17 cellular contexts compared by ENCODE assay signal in the genomic region with DNA sequence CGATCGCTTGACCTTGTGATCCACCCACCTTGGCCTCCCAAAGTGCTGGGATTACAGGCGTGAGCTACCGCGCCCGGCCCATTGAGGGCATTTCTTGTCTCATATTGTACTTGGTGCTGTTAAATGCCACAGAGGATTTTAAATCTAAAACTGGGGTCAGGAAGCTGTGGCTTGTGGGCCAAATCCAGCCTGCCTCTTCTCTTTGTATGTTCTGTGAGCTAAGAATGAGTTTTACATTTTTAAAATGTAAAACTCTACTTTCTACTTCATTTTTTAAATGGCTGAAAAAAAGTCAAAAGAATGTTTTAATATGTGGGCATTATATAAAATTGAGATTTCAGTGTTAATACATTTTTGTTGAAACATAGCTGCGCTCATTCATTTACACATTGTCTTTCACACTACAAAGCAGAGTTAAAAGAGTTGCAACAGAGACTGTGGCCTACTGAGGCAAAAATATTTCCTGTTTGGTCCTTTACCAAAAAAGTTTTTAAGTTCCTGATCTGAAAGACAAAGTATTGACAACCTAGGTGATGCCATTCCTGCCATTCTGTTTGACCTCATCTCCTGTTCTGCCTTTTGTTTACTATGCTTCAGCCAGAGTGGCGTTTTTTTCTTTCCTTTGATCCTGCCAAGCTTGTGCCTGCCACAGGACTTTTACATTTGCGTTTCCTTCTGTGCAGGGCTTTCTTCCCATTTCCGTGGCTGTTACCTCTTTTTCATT. TPM values are rescaled to one million over a fixed set of nuclear protein-coding genes. Genes with fewer than 3 reads are reported as not detected.
DNase-seq lines count a peak whose midpoint lies in the region; ATAC-seq and TF ChIP-seq lines count a peak whose summit lies in the region.
"Had no signal": no experiment of that assay in that cellular context is flagged by ENCODE, and none has a peak within 500 bp of the region (broad histone marks: within the 10 kb centered on the region; RNA-seq: fewer than 3 reads in every experiment).

No MANE protein-coding gene starts in this region.

- H3K27ac ChIP-seq in neutrophil (peak overlapping the region; percentile 54), MM.1S (ENCODE audit: low read length) (no peak overlapping the region), thyroid gland (no peak overlapping the region)
- H3K27ac ChIP-seq: parathyroid adenoma, SJCRH30 had no signal

- 88 to 89% methylated on average over 10 of the region's 10 CpGs for WGBS in thyroid gland, 2 donors

- H3K4me1 ChIP-seq in neutrophil (ENCODE audit: control insufficient read depth in 1 of 2, insufficient read depth in 1 of 2, low read depth in 1 of 2, low read length in 1 of 2) (peaks cover 0 to 9% of the 10 kb centered on the region in 2 experiments), MM.1S (ENCODE audit: low read length) (no peaks in the 10 kb centered on the region), thyroid gland (no peaks in the 10 kb centered on the region)
- H3K4me1 ChIP-seq: parathyroid adenoma, SJCRH30 had no signal

- no peak overlapping the region for H3K4me2 ChIP-seq in MM.1S (ENCODE audit: low read depth, low read length)

- TF ChIP-seq CTCF in neutrophil (IDR thresholded peaks at IDR 0.05), result no peak
- TF ChIP-seq CTCF in MM.1S (IDR thresholded peaks at IDR 0.05; ENCODE audit: low read length), result no peak
- TF ChIP-seq CTCF in thyroid gland (IDR thresholded peaks at IDR 0.05), result no peak

- H3K79me2 ChIP-seq in MM.1S (ENCODE audit: low read length), result no peaks in the 10 kb centered on the region
- H3K79me2 ChIP-seq: parathyroid adenoma had no signal

- peaks cover 43% of the 10 kb centered on the region for H3K4me1 Mint-ChIP-seq in activated T-cell treated with anti-CD3 and anti-CD28 coated beads, Interleukin-2, amount 50 U/mL, for 4 hours (ENCODE audit: low read depth)
- peaks cover 7 to 15% of the 10 kb centered on the region in 2 donors for H3K4me1 Mint-ChIP-seq in effector memory CD8-positive, alpha-beta T cell (ENCODE audit: low read depth in 2 of 2)
- H3K4me1 Mint-ChIP-seq: stimulated activated memory B cell treated with anti-CD40 and anti-IgM and Interleukin-4, amounts not matched to agents 10 μg/mL and 1 μg/mL and 100 μg/mL, for 72 hours had no signal

- H4K20me1 ChIP-seq in MM.1S (ENCODE audit: insufficient read depth, low read length), result no peaks in the 10 kb centered on the region

- H3K36me3 ChIP-seq in neutrophil (peaks cover 58% of the 10 kb centered on the region), MM.1S (replicated peaks; ENCODE audit: insufficient read depth, low read length) (no peaks in the 10 kb centered on the region), thyroid gland (peaks cover 7 to 10% of the 10 kb centered on the region in 2 donors)
- H3K36me3 ChIP-seq: SJCRH30 had no signal

- H3K27me3 ChIP-seq in neutrophil (no peaks in the 10 kb centered on the region), MM.1S (replicated peaks; ENCODE audit: insufficient read depth, low read length) (no peaks in the 10 kb centered on the region), thyroid gland (no peaks in the 10 kb centered on the region)
- H3K27me3 ChIP-seq: SJCRH30 had no signal

- no peaks in the 10 kb centered on the region for H3K9me2 ChIP-seq in MM.1S (replicated peaks; ENCODE audit: insufficient read depth, low read length)

- peaks cover 32% of the 10 kb centered on the region for H3K36me3 Mint-ChIP-seq in activated T-cell treated with anti-CD3 and anti-CD28 coated beads, Interleukin-2, amount 50 U/mL, for 4 hours (ENCODE audit: insufficient read depth)
- H3K36me3 Mint-ChIP-seq in effector memory CD8-positive, alpha-beta T cell (ENCODE audit: insufficient read depth), result peaks cover 48% of the 10 kb centered on the region

- no peaks in the 10 kb centered on the region for H3K27me3 Mint-ChIP-seq in activated T-cell treated with anti-CD3 and anti-CD28 coated beads, Interleukin-2, amount 50 U/mL, for 4 hours (ENCODE audit: low read depth)
- no peaks in the 10 kb centered on the region for H3K27me3 Mint-ChIP-seq in effector memory CD8-positive, alpha-beta T cell
- H3K27me3 Mint-ChIP-seq: stimulated activated memory B cell treated with anti-CD40 and anti-IgM and Interleukin-4, amounts not matched to agents 10 μg/mL and 1 μg/mL and 100 μg/mL, for 72 hours had no signal

- no peak for ATAC-seq in activated T-cell treated with anti-CD3 and anti-CD28 coated beads, Interleukin-2, amount 50 U/mL, for 4 hours
- ATAC-seq in effector memory CD8-positive, alpha-beta T cell (replicated peaks), result peak; percentile 61
- no peak for ATAC-seq in HG03520 (IDR thresholded peaks at IDR 0.05; ENCODE audit: unreplicated experiment)
- ATAC-seq: HCT116; stimulated activated memory B cell treated with anti-CD40 and anti-IgM and Interleukin-4, amounts not matched to agents 10 μg/mL and 1 μg/mL and 100 μg/mL, for 72 hours had no signal

- H3K9me3 ChIP-seq in neutrophil (no peaks in the 10 kb centered on the region), MM.1S (replicated peaks; ENCODE audit: insufficient read depth, low read length) (no peaks in the 10 kb centered on the region), thyroid gland (no peaks in the 10 kb centered on the region)
- H3K9me3 ChIP-seq: SJCRH30 had no signal

- no peaks in the 10 kb centered on the region for H3F3A ChIP-seq in MM.1S (ENCODE audit: insufficient read depth, low read length)

- peak overlapping the region; percentile 19 for H3K4me3 Mint-ChIP-seq in activated T-cell treated with anti-CD3 and anti-CD28 coated beads, Interleukin-2, amount 50 U/mL, for 4 hours
- H3K4me3 Mint-ChIP-seq in effector memory CD8-positive, alpha-beta T cell, result peak overlapping the region in 1 of 2 donors; percentile 34
- H3K4me3 Mint-ChIP-seq: stimulated activated memory B cell treated with anti-CD40 and anti-IgM and Interleukin-4, amounts not matched to agents 10 μg/mL and 1 μg/mL and 100 μg/mL, for 72 hours had no signal

- H3K4me3 ChIP-seq in neutrophil (ENCODE audit: low read depth in 1 of 2, low read length in 1 of 2), result no peak overlapping the region
- no peak overlapping the region for H3K4me3 ChIP-seq in MM.1S (ENCODE audit: low read length)
- no peak overlapping the region for H3K4me3 ChIP-seq in thyroid gland (replicated peaks in 1 of 3)
- H3K4me3 ChIP-seq: SJCRH30, skin epidermis had no signal

- DNase-seq in activated T-cell treated with anti-CD3 and anti-CD28 coated beads, Interleukin-2, amount 50 U/mL, for 4 hours, result no peak
- DNase-seq in activated T-cell treated with anti-CD3 and anti-CD28 coated beads, Interleukin-2, amount 50 U/mL, for 1 hour, result no peak
- peak; percentile 44 for DNase-seq in MV-4-11 (lab: John Stamatoyannopoulos, UW)
- DNase-seq in effector memory CD8-positive, alpha-beta T cell, result no peak
- no peak for DNase-seq in MM.1S
- no peak for DNase-seq in thyroid gland
- DNase-seq: activated CD8-positive, alpha-beta memory T cell treated with anti-CD3 and anti-CD28 coated beads, Interleukin-2, amount 50 U/mL, for 4 hours; DMS79; erythroblast; NCI-H1417; SJCRH30 had no signal

- no peak overlapping the region for H2AFZ ChIP-seq in MM.1S (ENCODE audit: low read length)
- H2AFZ ChIP-seq: parathyroid adenoma had no signal

- no peak for TF ChIP-seq POLR2A in thyroid gland (IDR thresholded peaks at IDR 0.05)

- intact Hi-C loops in thyroid gland (cut with DNase I), result no loop called here

- peak overlapping the region; percentile 59 to 92 for H3K27ac Mint-ChIP-seq in effector memory CD8-positive, alpha-beta T cell
- H3K27ac Mint-ChIP-seq: stimulated activated memory B cell treated with anti-CD40 and anti-IgM and Interleukin-4, amounts not matched to agents 10 μg/mL and 1 μg/mL and 100 μg/mL, for 72 hours had no signal

- no peak overlapping the region for H3K9ac ChIP-seq in MM.1S (ENCODE audit: low read length)
- H3K9ac ChIP-seq: parathyroid adenoma had no signal

- no peaks in the 10 kb centered on the region for H3K9me3 Mint-ChIP-seq in activated T-cell treated with anti-CD3 and anti-CD28 coated beads, Interleukin-2, amount 50 U/mL, for 4 hours
- H3K9me3 Mint-ChIP-seq in effector memory CD8-positive, alpha-beta T cell, result no peaks in the 10 kb centered on the region
- H3K9me3 Mint-ChIP-seq: stimulated activated memory B cell treated with anti-CD40 and anti-IgM and Interleukin-4, amounts not matched to agents 10 μg/mL and 1 μg/mL and 100 μg/mL, for 72 hours had no signal

RNA-seq across cellular contexts. Expression of gene PDCD6IP, which starts 50.4 kb away (rescaled TPM):
- 100 to 1,000 TPM; 167 to 177 (median 172) TPM for total RNA-seq in activated T-cell treated with anti-CD3 and anti-CD28 coated beads, Interleukin-2, amount 50 U/mL, for 4 hours
- total RNA-seq in thyroid gland, result 100 to 1,000 TPM; 105 to 424 (median 167) TPM
